13 cellular contexts compared by ENCODE assay signal in the genomic region with DNA sequence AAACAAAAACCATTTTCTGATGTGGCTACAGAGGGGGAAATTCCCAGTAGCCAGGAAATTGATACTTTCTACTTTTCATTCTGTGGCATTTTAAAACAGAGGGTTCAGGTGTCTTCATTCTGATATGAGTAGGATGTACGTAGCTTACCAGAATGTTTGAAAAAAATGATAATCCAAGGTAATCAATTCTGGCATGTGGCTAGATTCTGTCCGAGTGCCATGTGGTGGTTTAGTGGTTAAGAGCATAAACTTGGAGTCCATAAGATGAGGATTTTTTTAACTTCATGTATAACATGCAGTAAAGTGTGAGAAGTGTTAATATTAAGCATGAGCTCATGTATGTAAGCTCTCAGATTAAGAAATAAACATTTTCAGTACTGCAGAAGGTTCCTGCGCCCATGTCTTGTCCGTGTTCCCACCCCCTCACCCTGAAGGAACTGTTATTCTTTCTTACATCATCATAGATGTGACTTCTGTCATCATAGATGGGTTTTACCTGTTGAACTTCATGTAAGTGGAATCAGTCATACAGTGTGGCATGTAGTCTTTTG. TPM values are rescaled to one million over a fixed set of nuclear protein-coding genes. Genes with fewer than 3 reads are reported as not detected.
DNase-seq lines count a peak whose midpoint lies in the region; ATAC-seq, FAIRE-seq and TF ChIP-seq lines count a peak whose summit lies in the region.
"Had no signal": no experiment of that assay in that cellular context is flagged by ENCODE, and none has a peak within 500 bp of the region (broad histone marks: within the 10 kb centered on the region; RNA-seq: fewer than 3 reads in every experiment).

No MANE protein-coding gene starts in this region.

- TF ChIP-seq CTCF in WTC11 (IDR thresholded peaks at IDR 0.05) = no peak
- no peak for TF ChIP-seq CTCF in foreskin fibroblast (IDR thresholded peaks at IDR 0.05; ENCODE audit: low read depth, low read length)

- H3K36me3 ChIP-seq in CD4-positive, CD25-positive, alpha-beta regulatory T cell (ENCODE audit: control insufficient read depth, insufficient read depth, low read length) = no peaks in the 10 kb centered on the region

- H3K27me3 ChIP-seq in CD4-positive, CD25-positive, alpha-beta regulatory T cell (ENCODE audit: control insufficient read depth, insufficient read depth, low read length) = no peaks in the 10 kb centered on the region

- POLR2A ChIA-PET in WTC11 (lab: Charles Lee) = interaction anchor here (0.9 kb wide), 1 partner anchor 207 kb away, joined by 3 read pairs; no protein-coding TSS in a partner anchor

- H3K27me3 Mint-ChIP-seq in CD4-positive, CD25-positive, alpha-beta regulatory T cell = no peaks in the 10 kb centered on the region
- no peaks in the 10 kb centered on the region for H3K27me3 Mint-ChIP-seq in WTC11 (ENCODE audit: low read depth)
- H3K27me3 Mint-ChIP-seq in immature natural killer cell (ENCODE audit: low read depth in 3 of 3) = peaks cover 0 to 24% (median 4%) of the 10 kb centered on the region in 3 donors

- H3K27ac Mint-ChIP-seq in CD4-positive, CD25-positive, alpha-beta regulatory T cell = peak overlapping the region; percentile 49 to 87 (median 72)
- H3K27ac Mint-ChIP-seq in WTC11 (peak overlapping the region; percentile 60), immature natural killer cell (peak overlapping the region in 5 of 6 donors; percentile 4 to 73 (median 58))

- H3K4me3 ChIP-seq in CD4-positive, CD25-positive, alpha-beta regulatory T cell (ENCODE audit: low read depth, low read length) = peak overlapping the region; percentile 90
- no peak overlapping the region for H3K4me3 ChIP-seq in foreskin fibroblast (ENCODE audit: low read depth in 1 of 2, low read length in 2 of 2)

- peaks cover 43 to 79% (median 71%) of the 10 kb centered on the region in 4 donors for H3K4me1 Mint-ChIP-seq in CD4-positive, CD25-positive, alpha-beta regulatory T cell
- H3K4me1 Mint-ChIP-seq in WTC11 (peaks cover 71% of the 10 kb centered on the region), immature natural killer cell (peaks cover 73 to 82% of the 10 kb centered on the region in 2 donors)

- H3K4me3 Mint-ChIP-seq in CD4-positive, CD25-positive, alpha-beta regulatory T cell = peak overlapping the region; percentile 91 to 100 (median 94)
- H3K4me3 Mint-ChIP-seq in WTC11 (no peak overlapping the region), immature natural killer cell (peak overlapping the region; percentile 30 to 65 (median 40))

- DNase-seq in CD4-positive, CD25-positive, alpha-beta regulatory T cell = peak in 2 of 3 donors; percentile 34 to 57
- DNase-seq in GM12891 (ENCODE audit: insufficient read length, low spot score) (no peak), WTC11 (ENCODE audit: low spot score) (no peak), immature natural killer cell (no peak), foreskin fibroblast (no peak), islet precursor cell (no peak), amygdala (lab: John Stamatoyannopoulos, UW) (no peak)
- DNase-seq: GDM1, glutamatergic neuron, IMR-90, retina had no signal

- FAIRE-seq in GM12891 (lab: Jason Lieb, UNC) = peak; percentile 57
- FAIRE-seq: endometrium had no signal

- H3K27ac ChIP-seq in CD4-positive, CD25-positive, alpha-beta regulatory T cell (ENCODE audit: insufficient read depth, low read length, poor library complexity, severe bottlenecking) = peak overlapping the region; percentile 87

- peaks cover 4% of the 10 kb centered on the region for H3K36me3 Mint-ChIP-seq in CD4-positive, CD25-positive, alpha-beta regulatory T cell
- H3K36me3 Mint-ChIP-seq in WTC11 = no peaks in the 10 kb centered on the region
- H3K36me3 Mint-ChIP-seq in immature natural killer cell = no peaks in the 10 kb centered on the region

- no peak for TF ChIP-seq POLR2A in GM12891 (IDR thresholded peaks at IDR 0.05; ENCODE audit: low read depth, low read length)

- no peaks in the 10 kb centered on the region for H3K9me3 ChIP-seq in CD4-positive, CD25-positive, alpha-beta regulatory T cell (ENCODE audit: control insufficient read depth in 2 of 2, low read length in 2 of 2)

- peaks cover 84% of the 10 kb centered on the region for H3K4me1 ChIP-seq in CD4-positive, CD25-positive, alpha-beta regulatory T cell (ENCODE audit: control insufficient read depth, insufficient read depth, low read length, poor library complexity, severe bottlenecking)

- ATAC-seq in CD4-positive, CD25-positive, alpha-beta regulatory T cell (ENCODE audit: low read depth in 2 of 2) = no peak
- ATAC-seq in WTC11 (no peak), HG02610 (IDR thresholded peaks at IDR 0.05; ENCODE audit: unreplicated experiment) (no peak)

- CTCF ChIA-PET in WTC11 (lab: Charles Lee) = no interaction called here

- H3K9me3 Mint-ChIP-seq in CD4-positive, CD25-positive, alpha-beta regulatory T cell = no peaks in the 10 kb centered on the region
- H3K9me3 Mint-ChIP-seq in WTC11 (no peaks in the 10 kb centered on the region), immature natural killer cell (no peaks in the 10 kb centered on the region)

TF ChIP-seq in GM12891, 5 proteins besides CTCF, POLR2A, EP300 and RAD21:
- TF ChIP-seq POLR2AphosphoS5 (IDR thresholded peaks at IDR 0.05; ENCODE audit: low read depth, low read length) (0 out of 2 replicates have a peak, but pooled peaks have one; percentile 24), SPI1 (IDR thresholded peaks at IDR 0.05; ENCODE audit: low read depth, low read length) (no peak), POU2F2 (IDR thresholded peaks at IDR 0.05; ENCODE audit: low read depth, low read length) (no peak)
TF ChIP-seq in GM12891: peak in this region for 1.

TF ChIP-seq in WTC11, 78 proteins besides CTCF, POLR2A, EP300 and RAD21:
- TF ChIP-seq MYBL2 (CRISPR knock-in tag; IDR thresholded peaks at IDR 0.05) (no peak), ESRRA (CRISPR knock-in tag; IDR thresholded peaks at IDR 0.05; ENCODE audit: borderline replicate concordance) (no peak)
- TF ChIP-seq, protein P1, sequence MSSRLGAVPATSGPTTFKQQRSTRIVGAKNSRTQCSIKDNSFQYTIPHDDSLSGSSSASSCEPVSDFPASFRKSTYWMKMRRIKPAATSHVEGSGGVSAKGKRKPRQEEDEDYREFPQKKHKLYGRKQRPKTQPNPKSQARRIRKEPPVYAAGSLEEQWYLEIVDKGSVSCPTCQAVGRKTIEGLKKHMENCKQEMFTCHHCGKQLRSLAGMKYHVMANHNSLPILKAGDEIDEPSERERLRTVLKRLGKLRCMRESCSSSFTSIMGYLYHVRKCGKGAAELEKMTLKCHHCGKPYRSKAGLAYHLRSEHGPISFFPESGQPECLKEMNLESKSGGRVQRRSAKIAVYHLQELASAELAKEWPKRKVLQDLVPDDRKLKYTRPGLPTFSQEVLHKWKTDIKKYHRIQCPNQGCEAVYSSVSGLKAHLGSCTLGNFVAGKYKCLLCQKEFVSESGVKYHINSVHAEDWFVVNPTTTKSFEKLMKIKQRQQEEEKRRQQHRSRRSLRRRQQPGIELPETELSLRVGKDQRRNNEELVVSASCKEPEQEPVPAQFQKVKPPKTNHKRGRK (CRISPR knock-in tag; IDR thresholded peaks at IDR 0.05; ENCODE audit: borderline replicate concordance) = no peak
- TF ChIP-seq, protein P2, sequence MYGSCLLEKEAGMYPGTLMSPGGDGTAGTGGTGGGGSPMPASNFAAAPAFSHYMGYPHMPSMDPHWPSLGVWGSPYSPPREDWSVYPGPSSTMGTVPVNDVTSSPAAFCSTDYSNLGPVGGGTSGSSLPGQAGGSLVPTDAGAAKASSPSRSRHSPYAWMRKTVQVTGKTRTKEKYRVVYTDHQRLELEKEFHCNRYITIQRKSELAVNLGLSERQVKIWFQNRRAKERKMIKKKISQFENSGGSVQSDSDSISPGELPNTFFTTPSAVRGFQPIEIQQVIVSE (CRISPR knock-in tag; IDR thresholded peaks at IDR 0.05; ENCODE audit: borderline replicate concordance) = no peak
- TF ChIP-seq, protein P3, sequence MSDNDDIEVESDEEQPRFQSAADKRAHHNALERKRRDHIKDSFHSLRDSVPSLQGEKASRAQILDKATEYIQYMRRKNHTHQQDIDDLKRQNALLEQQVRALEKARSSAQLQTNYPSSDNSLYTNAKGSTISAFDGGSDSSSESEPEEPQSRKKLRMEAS (CRISPR knock-in tag; IDR thresholded peaks at IDR 0.05) = no peak

RNA-seq across cellular contexts. Expression of a gene that starts 4.5 kb away (rescaled TPM):
- 61.5 TPM for total RNA-seq in CD4-positive, CD25-positive, alpha-beta regulatory T cell
- 10 to 100 TPM; 34.8 to 48.4 (median 39.5) TPM for polyA plus RNA-seq in CD4-positive, CD25-positive, alpha-beta regulatory T cell
- polyA plus RNA-seq in GM12891 (2012; ENCODE audit: low read depth, missing spikeins) = 47.2 TPM
- 26.2 to 32.2 TPM (median 29.4 TPM) in 3 replicates for total RNA-seq in WTC11 (2021)
- polyA plus RNA-seq in immature natural killer cell = 10 to 100 TPM; 46.7 to 96.9 (median 50.4) TPM

Comparison
In these comparisons a context has a peak if more than half of its experiments do, and no peak if none do; other contexts are left out.
1. DNase-seq: peak in CD4-positive, CD25-positive, alpha-beta regulatory T cell (2 of 3); none in GM12891 (single experiment), WTC11 (single experiment), immature natural killer cell (0 of 3), foreskin fibroblast (0 of 2), islet precursor cell (single experiment) and amygdala (0 of 56).
2. Peak in every context shown above with its lines, with median percentiles within 50 percentile points of each other: H3K27ac Mint-ChIP-seq.